In genomic region chr16:81180578-81180977, GRCh38 we compare ENCODE assay signal across 1 cellular context.
TF ChIP-seq lines count a peak whose summit lies in the region.

No MANE protein-coding gene starts in this region.

TF ChIP-seq in SK-N-SH, 30 proteins besides CTCF, POLR2A, EP300 and RAD21 (continued from another document):
- TF ChIP-seq TCF12 (IDR thresholded peaks at IDR 0.05) (no peak), USF2 (IDR thresholded peaks at IDR 0.05; ENCODE audit: borderline replicate concordance, low read depth, low read length) (no peak), RFX5 (IDR thresholded peaks at IDR 0.05; ENCODE audit: low read length) (no peak), GATA2 (CRISPR knock-in tag; IDR thresholded peaks at IDR 0.05) (no peak), SIN3A (IDR thresholded peaks at IDR 0.05; ENCODE audit: borderline replicate concordance, low read depth, low read length) (no peak), NRF1 (IDR thresholded peaks at IDR 0.05; ENCODE audit: low read depth, low read length) (no peak), RCOR1 (IDR thresholded peaks at IDR 0.05; ENCODE audit: low read length) (no peak), POLR2AphosphoS5 (IDR thresholded peaks at IDR 0.05; ENCODE audit: low read depth, low read length) (no peak), REST (IDR thresholded peaks at IDR 0.05; ENCODE audit: low read depth, low read length) (no peak)
TF ChIP-seq in SK-N-SH: peak in this region for 0.
